Comparison of ENCODE assay signal across 1 cellular context in the genomic region with DNA sequence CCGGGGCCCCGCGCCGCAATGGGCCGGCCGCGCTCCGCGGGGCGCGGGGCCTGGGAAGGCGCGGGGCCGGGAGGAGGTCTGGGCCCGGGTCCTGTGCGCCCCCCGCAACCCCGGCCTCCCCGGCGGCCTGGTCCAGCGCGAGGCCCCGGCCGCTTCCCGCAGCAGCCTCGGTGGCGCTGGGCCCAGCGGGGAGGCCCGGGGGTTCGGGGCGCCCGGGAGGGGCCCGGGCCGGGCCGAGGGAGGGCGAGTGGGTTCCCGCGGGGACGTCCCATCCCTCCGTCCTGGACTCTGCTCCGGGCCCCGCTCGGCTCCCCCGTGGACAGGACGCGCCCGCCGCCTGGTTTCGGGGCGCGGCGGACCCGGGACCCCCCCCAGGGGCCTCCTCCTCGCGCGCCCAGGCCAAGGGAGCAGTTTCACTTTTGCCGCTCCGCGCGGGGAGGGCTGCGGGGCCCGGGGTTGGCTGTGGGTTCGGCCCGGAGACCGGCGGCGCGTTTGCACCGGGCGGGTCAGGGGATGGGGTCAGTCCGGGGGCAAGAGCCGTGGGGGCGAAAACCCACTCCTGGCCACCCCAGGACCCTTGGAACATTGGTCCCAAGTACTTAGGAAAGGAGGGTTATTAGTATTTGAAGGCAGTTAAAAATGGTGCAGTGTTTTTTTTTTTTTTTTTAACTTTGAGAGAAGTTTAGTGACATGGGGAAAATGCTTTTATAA.
TF ChIP-seq lines count a peak whose summit lies in the region.

No MANE protein-coding gene starts in this region.

TF ChIP-seq in GM23338, 12 proteins besides CTCF, POLR2A, EP300 and RAD21 (continued from another document):
- TF ChIP-seq, protein P1, sequence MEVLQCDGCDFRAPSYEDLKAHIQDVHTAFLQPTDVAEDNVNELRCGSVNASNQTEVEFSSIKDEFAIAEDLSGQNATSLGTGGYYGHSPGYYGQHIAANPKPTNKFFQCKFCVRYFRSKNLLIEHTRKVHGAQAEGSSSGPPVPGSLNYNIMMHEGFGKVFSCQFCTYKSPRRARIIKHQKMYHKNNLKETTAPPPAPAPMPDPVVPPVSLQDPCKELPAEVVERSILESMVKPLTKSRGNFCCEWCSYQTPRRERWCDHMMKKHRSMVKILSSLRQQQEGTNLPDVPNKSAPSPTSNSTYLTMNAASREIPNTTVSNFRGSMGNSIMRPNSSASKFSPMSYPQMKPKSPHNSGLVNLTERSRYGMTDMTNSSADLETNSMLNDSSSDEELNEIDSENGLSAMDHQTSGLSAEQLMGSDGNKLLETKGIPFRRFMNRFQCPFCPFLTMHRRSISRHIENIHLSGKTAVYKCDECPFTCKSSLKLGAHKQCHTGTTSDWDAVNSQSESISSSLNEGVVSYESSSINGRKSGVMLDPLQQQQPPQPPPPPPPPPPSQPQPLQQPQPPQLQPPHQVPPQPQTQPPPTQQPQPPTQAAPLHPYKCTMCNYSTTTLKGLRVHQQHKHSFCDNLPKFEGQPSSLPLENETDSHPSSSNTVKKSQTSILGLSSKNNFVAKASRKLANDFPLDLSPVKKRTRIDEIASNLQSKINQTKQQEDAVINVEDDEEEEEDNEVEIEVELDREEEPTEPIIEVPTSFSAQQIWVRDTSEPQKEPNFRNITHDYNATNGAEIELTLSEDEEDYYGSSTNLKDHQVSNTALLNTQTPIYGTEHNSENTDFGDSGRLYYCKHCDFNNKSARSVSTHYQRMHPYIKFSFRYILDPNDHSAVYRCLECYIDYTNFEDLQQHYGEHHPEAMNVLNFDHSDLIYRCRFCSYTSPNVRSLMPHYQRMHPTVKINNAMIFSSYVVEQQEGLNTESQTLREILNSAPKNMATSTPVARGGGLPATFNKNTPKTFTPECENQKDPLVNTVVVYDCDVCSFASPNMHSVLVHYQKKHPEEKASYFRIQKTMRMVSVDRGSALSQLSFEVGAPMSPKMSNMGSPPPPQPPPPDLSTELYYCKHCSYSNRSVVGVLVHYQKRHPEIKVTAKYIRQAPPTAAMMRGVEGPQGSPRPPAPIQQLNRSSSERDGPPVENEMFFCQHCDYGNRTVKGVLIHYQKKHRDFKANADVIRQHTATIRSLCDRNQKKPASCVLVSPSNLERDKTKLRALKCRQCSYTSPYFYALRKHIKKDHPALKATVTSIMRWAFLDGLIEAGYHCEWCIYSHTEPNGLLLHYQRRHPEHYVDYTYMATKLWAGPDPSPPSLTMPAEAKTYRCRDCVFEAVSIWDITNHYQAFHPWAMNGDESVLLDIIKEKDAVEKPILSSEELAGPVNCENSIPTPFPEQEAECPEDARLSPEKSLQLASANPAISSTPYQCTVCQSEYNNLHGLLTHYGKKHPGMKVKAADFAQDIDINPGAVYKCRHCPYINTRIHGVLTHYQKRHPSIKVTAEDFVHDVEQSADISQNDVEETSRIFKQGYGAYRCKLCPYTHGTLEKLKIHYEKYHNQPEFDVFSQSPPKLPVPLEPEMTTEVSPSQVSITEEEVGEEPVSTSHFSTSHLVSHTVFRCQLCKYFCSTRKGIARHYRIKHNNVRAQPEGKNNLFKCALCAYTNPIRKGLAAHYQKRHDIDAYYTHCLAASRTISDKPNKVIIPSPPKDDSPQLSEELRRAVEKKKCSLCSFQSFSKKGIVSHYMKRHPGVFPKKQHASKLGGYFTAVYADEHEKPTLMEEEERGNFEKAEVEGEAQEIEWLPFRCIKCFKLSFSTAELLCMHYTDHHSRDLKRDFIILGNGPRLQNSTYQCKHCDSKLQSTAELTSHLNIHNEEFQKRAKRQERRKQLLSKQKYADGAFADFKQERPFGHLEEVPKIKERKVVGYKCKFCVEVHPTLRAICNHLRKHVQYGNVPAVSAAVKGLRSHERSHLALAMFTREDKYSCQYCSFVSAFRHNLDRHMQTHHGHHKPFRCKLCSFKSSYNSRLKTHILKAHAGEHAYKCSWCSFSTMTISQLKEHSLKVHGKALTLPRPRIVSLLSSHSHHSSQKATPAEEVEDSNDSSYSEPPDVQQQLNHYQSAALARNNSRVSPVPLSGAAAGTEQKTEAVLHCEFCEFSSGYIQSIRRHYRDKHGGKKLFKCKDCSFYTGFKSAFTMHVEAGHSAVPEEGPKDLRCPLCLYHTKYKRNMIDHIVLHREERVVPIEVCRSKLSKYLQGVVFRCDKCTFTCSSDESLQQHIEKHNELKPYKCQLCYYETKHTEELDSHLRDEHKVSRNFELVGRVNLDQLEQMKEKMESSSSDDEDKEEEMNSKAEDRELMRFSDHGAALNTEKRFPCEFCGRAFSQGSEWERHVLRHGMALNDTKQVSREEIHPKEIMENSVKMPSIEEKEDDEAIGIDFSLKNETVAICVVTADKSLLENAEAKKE (CRISPR knock-in tag; IDR thresholded peaks at IDR 0.05): no peak
- TF ChIP-seq CREB1 (CRISPR knock-in tag; IDR thresholded peaks at IDR 0.05; ENCODE audit: low read depth) (no peak), ZNF331 (CRISPR knock-in tag; IDR thresholded peaks at IDR 0.05; ENCODE audit: low read depth) (no peak), STAT1 (IDR thresholded peaks at IDR 0.05; ENCODE audit: unreplicated experiment) (no peak), NANOG (IDR thresholded peaks at IDR 0.05; ENCODE audit: borderline replicate concordance) (no peak), EZH2phosphoT487 (IDR thresholded peaks at IDR 0.05; ENCODE audit: unreplicated experiment) (no peak), POLR2AphosphoS5 (IDR thresholded peaks at IDR 0.05; ENCODE audit: low read depth) (no peak)
- TF ChIP-seq, protein P2, sequence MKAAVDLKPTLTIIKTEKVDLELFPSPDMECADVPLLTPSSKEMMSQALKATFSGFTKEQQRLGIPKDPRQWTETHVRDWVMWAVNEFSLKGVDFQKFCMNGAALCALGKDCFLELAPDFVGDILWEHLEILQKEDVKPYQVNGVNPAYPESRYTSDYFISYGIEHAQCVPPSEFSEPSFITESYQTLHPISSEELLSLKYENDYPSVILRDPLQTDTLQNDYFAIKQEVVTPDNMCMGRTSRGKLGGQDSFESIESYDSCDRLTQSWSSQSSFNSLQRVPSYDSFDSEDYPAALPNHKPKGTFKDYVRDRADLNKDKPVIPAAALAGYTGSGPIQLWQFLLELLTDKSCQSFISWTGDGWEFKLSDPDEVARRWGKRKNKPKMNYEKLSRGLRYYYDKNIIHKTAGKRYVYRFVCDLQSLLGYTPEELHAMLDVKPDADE (IDR thresholded peaks at IDR 0.05): no peak
- TF ChIP-seq, protein P3, sequence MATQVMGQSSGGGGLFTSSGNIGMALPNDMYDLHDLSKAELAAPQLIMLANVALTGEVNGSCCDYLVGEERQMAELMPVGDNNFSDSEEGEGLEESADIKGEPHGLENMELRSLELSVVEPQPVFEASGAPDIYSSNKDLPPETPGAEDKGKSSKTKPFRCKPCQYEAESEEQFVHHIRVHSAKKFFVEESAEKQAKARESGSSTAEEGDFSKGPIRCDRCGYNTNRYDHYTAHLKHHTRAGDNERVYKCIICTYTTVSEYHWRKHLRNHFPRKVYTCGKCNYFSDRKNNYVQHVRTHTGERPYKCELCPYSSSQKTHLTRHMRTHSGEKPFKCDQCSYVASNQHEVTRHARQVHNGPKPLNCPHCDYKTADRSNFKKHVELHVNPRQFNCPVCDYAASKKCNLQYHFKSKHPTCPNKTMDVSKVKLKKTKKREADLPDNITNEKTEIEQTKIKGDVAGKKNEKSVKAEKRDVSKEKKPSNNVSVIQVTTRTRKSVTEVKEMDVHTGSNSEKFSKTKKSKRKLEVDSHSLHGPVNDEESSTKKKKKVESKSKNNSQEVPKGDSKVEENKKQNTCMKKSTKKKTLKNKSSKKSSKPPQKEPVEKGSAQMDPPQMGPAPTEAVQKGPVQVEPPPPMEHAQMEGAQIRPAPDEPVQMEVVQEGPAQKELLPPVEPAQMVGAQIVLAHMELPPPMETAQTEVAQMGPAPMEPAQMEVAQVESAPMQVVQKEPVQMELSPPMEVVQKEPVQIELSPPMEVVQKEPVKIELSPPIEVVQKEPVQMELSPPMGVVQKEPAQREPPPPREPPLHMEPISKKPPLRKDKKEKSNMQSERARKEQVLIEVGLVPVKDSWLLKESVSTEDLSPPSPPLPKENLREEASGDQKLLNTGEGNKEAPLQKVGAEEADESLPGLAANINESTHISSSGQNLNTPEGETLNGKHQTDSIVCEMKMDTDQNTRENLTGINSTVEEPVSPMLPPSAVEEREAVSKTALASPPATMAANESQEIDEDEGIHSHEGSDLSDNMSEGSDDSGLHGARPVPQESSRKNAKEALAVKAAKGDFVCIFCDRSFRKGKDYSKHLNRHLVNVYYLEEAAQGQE (IDR thresholded peaks at IDR 0.05; ENCODE audit: unreplicated experiment): no peak
